In the genomic region with DNA sequence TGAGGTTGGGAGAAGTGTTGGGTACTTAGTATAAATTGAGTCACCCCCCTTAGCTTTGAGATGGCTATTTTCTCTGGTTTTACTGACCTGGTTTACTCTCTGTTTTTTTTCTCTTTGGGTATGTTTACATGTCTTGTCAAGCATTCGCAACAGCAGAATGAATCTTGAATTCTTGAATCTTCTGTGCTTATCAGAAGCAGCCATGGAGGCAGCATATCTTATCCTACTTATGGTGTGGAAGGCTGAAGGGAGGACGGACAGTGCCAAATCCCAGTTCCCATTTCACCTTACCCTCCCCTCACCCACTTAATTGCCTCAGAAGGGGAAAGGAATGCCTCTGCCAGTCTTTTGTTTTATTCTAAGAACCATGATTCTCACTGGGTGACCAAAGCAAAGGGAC, we compare ENCODE assay signal across 2 cellular contexts.
TF ChIP-seq lines count a peak whose summit lies in the region.

No MANE protein-coding gene starts in this region.

TF ChIP-seq in GM23338, 12 proteins besides CTCF, POLR2A, EP300 and RAD21:
- TF ChIP-seq NANOG (IDR thresholded peaks at IDR 0.05; ENCODE audit: borderline replicate concordance) (no peak), EZH2phosphoT487 (IDR thresholded peaks at IDR 0.05; ENCODE audit: unreplicated experiment) (no peak), ETS1 (IDR thresholded peaks at IDR 0.05) (no peak), ZNF114 (CRISPR knock-in tag; IDR thresholded peaks at IDR 0.05) (no peak), ZNF462 (CRISPR knock-in tag; IDR thresholded peaks at IDR 0.05) (no peak)
- TF ChIP-seq, protein P1, sequence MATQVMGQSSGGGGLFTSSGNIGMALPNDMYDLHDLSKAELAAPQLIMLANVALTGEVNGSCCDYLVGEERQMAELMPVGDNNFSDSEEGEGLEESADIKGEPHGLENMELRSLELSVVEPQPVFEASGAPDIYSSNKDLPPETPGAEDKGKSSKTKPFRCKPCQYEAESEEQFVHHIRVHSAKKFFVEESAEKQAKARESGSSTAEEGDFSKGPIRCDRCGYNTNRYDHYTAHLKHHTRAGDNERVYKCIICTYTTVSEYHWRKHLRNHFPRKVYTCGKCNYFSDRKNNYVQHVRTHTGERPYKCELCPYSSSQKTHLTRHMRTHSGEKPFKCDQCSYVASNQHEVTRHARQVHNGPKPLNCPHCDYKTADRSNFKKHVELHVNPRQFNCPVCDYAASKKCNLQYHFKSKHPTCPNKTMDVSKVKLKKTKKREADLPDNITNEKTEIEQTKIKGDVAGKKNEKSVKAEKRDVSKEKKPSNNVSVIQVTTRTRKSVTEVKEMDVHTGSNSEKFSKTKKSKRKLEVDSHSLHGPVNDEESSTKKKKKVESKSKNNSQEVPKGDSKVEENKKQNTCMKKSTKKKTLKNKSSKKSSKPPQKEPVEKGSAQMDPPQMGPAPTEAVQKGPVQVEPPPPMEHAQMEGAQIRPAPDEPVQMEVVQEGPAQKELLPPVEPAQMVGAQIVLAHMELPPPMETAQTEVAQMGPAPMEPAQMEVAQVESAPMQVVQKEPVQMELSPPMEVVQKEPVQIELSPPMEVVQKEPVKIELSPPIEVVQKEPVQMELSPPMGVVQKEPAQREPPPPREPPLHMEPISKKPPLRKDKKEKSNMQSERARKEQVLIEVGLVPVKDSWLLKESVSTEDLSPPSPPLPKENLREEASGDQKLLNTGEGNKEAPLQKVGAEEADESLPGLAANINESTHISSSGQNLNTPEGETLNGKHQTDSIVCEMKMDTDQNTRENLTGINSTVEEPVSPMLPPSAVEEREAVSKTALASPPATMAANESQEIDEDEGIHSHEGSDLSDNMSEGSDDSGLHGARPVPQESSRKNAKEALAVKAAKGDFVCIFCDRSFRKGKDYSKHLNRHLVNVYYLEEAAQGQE (IDR thresholded peaks at IDR 0.05; ENCODE audit: unreplicated experiment): no peak
TF ChIP-seq in GM23338: peak in this region for 0.

TF ChIP-seq in K562, 482 proteins besides CTCF, POLR2A, EP300 and RAD21:
- TF ChIP-seq SMARCA4 (IDR thresholded peaks at IDR 0.05) (peak; percentile 63), JUNB (CRISPR knock-in tag; conservative IDR thresholded peaks at IDR 0.05) (no peak), HDAC2 (IDR thresholded peaks at IDR 0.05) (0 out of 2 replicates have a peak, but pooled peaks have one; percentile 58), FOXK2 (conservative IDR thresholded peaks at IDR 0.05 in 1 of 2, IDR thresholded peaks at IDR 0.05 in 1 of 2; ENCODE audit: low read depth in 2 of 2) (peak in 1 of 2 experiments; percentile 49; a peak in 1 of 4 replicates), TCF3 (CRISPR knock-in tag; IDR thresholded peaks at IDR 0.05) (peak; percentile 75), NFIX (CRISPR knock-in tag; IDR thresholded peaks at IDR 0.05; ENCODE audit: low read depth) (no peak), MTA2 (IDR thresholded peaks at IDR 0.05; ENCODE audit: low read depth) (peak; percentile 35; the same call in 1 of the 2 replicates), RBM22 (IDR thresholded peaks at IDR 0.05; ENCODE audit: low read depth, low read length, poor library complexity, severe bottlenecking) (no peak), RCOR1 (IDR thresholded peaks at IDR 0.05; ENCODE audit: borderline replicate concordance in 1 of 2, low read depth in 2 of 2, low read length in 2 of 2) (peak; percentile 63 to 92; a peak in 3 of 4 replicates), ZNF263 (CRISPR knock-in tag; IDR thresholded peaks at IDR 0.05; ENCODE audit: borderline replicate concordance) (peak; percentile 70; the same call in 1 of the 2 replicates), CBFA2T3 (IDR thresholded peaks at IDR 0.05) (peak; percentile 84), TEAD4 (IDR thresholded peaks at IDR 0.05; ENCODE audit: low read length) (peak; percentile 77), TEAD4 (CRISPR knock-in tag; IDR thresholded peaks at IDR 0.05; ENCODE audit: borderline replicate concordance) (no peak), ZNF239 (CRISPR knock-in tag; IDR thresholded peaks at IDR 0.05) (no peak), MLLT1 (IDR thresholded peaks at IDR 0.05) (no peak), KDM1A (IDR thresholded peaks at IDR 0.05) (peak; percentile 50 to 60; a peak in 3 of 4 replicates), HDAC1 (IDR thresholded peaks at IDR 0.05) (peak in 1 of 2 experiments; percentile 45; a peak in 1 of 4 replicates), DPF2 (IDR thresholded peaks at IDR 0.05) (peak; percentile 72; the same call in 1 of the 2 replicates), TBL1XR1 (IDR thresholded peaks at IDR 0.05; ENCODE audit: low read length in 2 of 2) (0 out of 4 replicates have a peak, but pooled peaks of 1 of the 2 experiments have one; percentile 47), ETS1 (conservative IDR thresholded peaks at IDR 0.05; ENCODE audit: control insufficient read depth, low read depth, low read length) (no peak), TBP (optimal IDR thresholded peaks at IDR 0.05; ENCODE audit: low read depth, low read length) (no peak), SPI1 (IDR thresholded peaks at IDR 0.05; ENCODE audit: borderline replicate concordance, low read depth, low read length) (peak; percentile 46; the same call in 1 of the 2 replicates), ZNF384 (IDR thresholded peaks at IDR 0.05; ENCODE audit: low read depth, low read length) (0 out of 2 replicates have a peak, but pooled peaks have one; percentile 18), RBM34 (IDR thresholded peaks at IDR 0.05; ENCODE audit: borderline replicate concordance, insufficient read depth, low read length) (no peak), CBFA2T2 (conservative IDR thresholded peaks at IDR 0.05) (peak; percentile 68), POLR2AphosphoS5 (IDR thresholded peaks at IDR 0.05; ENCODE audit: control insufficient read depth, insufficient read depth, low read depth, low read length) (peak; percentile 60; the same call in 1 of the 2 replicates), ARID1B (IDR thresholded peaks at IDR 0.05) (peak; percentile 86), CCNT2 (IDR thresholded peaks at IDR 0.05; ENCODE audit: borderline replicate concordance, extremely low read depth, insufficient read length, low read depth, low read length) (peak; percentile 47), NFIC (IDR thresholded peaks at IDR 0.05) (peak; percentile 33; the same call in 1 of the 2 replicates), HIVEP1 (CRISPR knock-in tag; IDR thresholded peaks at IDR 0.05) (no peak), SP1 (CRISPR knock-in tag; IDR thresholded peaks at IDR 0.05) (peak; percentile 15; the same call in 1 of the 2 replicates), ZFPM2 (CRISPR knock-in tag; IDR thresholded peaks at IDR 0.05) (no peak), PKNOX1 (IDR thresholded peaks at IDR 0.05) (0 out of 2 replicates have a peak, but pooled peaks have one; percentile 16), TAL1 (IDR thresholded peaks at IDR 0.05) (peak; percentile 71), NCOR1 (IDR thresholded peaks at IDR 0.05) (peak; percentile 67)
- TF ChIP-seq, protein P2, sequence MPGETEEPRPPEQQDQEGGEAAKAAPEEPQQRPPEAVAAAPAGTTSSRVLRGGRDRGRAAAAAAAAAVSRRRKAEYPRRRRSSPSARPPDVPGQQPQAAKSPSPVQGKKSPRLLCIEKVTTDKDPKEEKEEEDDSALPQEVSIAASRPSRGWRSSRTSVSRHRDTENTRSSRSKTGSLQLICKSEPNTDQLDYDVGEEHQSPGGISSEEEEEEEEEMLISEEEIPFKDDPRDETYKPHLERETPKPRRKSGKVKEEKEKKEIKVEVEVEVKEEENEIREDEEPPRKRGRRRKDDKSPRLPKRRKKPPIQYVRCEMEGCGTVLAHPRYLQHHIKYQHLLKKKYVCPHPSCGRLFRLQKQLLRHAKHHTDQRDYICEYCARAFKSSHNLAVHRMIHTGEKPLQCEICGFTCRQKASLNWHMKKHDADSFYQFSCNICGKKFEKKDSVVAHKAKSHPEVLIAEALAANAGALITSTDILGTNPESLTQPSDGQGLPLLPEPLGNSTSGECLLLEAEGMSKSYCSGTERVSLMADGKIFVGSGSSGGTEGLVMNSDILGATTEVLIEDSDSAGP (CRISPR knock-in tag; IDR thresholded peaks at IDR 0.05): no peak
- TF ChIP-seq, protein P3, sequence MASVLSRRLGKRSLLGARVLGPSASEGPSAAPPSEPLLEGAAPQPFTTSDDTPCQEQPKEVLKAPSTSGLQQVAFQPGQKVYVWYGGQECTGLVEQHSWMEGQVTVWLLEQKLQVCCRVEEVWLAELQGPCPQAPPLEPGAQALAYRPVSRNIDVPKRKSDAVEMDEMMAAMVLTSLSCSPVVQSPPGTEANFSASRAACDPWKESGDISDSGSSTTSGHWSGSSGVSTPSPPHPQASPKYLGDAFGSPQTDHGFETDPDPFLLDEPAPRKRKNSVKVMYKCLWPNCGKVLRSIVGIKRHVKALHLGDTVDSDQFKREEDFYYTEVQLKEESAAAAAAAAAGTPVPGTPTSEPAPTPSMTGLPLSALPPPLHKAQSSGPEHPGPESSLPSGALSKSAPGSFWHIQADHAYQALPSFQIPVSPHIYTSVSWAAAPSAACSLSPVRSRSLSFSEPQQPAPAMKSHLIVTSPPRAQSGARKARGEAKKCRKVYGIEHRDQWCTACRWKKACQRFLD (CRISPR knock-in tag; IDR thresholded peaks at IDR 0.05): peak; percentile 32; the same call in 1 of the 2 replicates
- TF ChIP-seq, protein P4, sequence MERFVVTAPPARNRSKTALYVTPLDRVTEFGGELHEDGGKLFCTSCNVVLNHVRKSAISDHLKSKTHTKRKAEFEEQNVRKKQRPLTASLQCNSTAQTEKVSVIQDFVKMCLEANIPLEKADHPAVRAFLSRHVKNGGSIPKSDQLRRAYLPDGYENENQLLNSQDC (CRISPR knock-in tag; IDR thresholded peaks at IDR 0.05): no peak
TF ChIP-seq in K562: peak in this region for 25.
